Comparison of ENCODE assay signal across 1 cellular context in the genomic region with DNA sequence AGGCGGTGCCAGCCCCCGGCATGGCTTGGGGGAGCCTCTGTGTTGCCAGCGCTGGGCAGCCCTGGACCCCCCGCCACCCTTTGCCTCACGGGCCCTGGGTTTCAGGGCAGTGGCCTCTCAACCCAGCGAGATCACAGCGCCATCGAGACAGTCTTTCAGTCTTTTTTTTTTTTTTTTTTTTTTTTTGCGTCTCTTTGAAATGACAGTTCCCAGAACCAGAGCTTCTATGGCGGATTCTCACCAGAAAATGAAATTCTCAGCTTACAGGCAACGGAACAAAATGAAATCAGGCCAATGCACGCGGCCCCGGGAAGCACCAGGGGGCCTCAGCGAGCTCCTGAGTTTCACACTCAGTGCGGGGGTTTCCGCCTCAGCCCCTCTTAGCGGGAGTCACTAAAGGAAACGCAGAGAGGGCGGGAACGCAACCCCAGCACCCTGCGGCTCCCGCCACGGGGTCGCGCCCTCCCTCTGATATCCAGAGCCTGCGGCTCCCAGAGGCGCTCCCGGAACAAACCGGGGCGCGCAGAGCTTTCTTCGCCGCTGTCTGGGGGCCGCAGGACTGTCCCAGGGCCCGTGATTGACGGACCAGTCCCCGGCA.
TF ChIP-seq lines count a peak whose summit lies in the region.

No MANE protein-coding gene starts in this region.

TF ChIP-seq in H1, 55 proteins besides CTCF, POLR2A, EP300 and RAD21:
- TF ChIP-seq SAP30 (IDR thresholded peaks at IDR 0.05; ENCODE audit: insufficient read depth, insufficient replicate concordance, low read length): peak; percentile 59
- TF ChIP-seq JUND (IDR thresholded peaks at IDR 0.05; ENCODE audit: low read length): 0 out of 2 replicates have a peak, but pooled peaks have one; percentile 6
- no peak for TF ChIP-seq TBP (IDR thresholded peaks at IDR 0.05; ENCODE audit: low read depth, low read length)
- peak in 1 of 2 experiments; percentile 57; a peak in 1 of 4 replicates for TF ChIP-seq SIN3A (conservative IDR thresholded peaks at IDR 0.05 in 1 of 2, IDR thresholded peaks at IDR 0.05 in 1 of 2; ENCODE audit: low read depth in 1 of 2, low read length in 2 of 2)
- TF ChIP-seq, protein P1, sequence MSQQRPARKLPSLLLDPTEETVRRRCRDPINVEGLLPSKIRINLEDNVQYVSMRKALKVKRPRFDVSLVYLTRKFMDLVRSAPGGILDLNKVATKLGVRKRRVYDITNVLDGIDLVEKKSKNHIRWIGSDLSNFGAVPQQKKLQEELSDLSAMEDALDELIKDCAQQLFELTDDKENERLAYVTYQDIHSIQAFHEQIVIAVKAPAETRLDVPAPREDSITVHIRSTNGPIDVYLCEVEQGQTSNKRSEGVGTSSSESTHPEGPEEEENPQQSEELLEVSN (IDR thresholded peaks at IDR 0.05): peak; percentile 75
TF ChIP-seq in H1: peak in this region for 4.
